15 cellular contexts compared by ENCODE assay signal in the genomic region with DNA sequence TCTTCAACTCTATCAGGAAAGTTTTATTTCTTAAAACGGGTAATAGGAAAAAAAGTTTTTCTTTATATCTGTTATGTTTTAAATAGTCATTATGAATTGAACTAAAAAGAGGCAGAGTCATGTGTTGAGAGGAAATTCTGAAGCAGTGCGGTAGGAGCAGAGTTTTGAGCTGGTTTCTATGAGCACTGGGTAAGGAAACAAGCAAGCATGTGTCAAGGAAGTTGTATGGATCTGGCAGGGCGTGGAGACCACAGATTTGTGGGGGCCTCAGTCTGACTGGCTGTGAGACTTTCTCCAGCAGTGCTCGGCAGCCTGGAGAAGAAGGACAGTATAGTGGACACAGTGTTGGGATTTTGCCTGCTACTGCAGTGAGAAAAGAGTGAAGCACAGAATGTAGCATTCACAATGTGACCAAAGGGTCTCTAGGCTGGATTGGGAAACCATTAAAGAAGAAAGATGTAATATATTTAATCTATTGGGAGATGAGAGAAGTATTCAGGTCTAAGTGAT.
"Had no signal": no experiment of that assay in that cellular context is flagged by ENCODE, and none has a peak within 500 bp of the region (broad histone marks: within the 10 kb centered on the region; RNA-seq: fewer than 3 reads in every experiment).

No MANE protein-coding gene starts in this region.

- H3K36me3 ChIP-seq: cardiac muscle cell, gastroesophageal sphincter, ovary, sigmoid colon, thyroid gland, uterus had no signal

- H3K4me1 ChIP-seq: thyroid gland, uterus had no signal

- H3K27ac ChIP-seq: cardiac muscle cell, gastroesophageal sphincter, ovary, sigmoid colon, thyroid gland, uterus had no signal

- H3K4me3 ChIP-seq: cardiac muscle cell, gastroesophageal sphincter, ovary, sigmoid colon, thyroid gland, uterus had no signal

- H3K9me3 ChIP-seq: gastroesophageal sphincter, ovary, sigmoid colon, thyroid gland, uterus had no signal

- ATAC-seq: activated CD8-positive, alpha-beta T cell treated with anti-CD3 and anti-CD28 coated beads for 36 hours; gastroesophageal sphincter; left ventricle myocardium superior had no signal

- H3K4me3 Mint-ChIP-seq: activated CD8-positive, alpha-beta T cell treated with anti-CD3 and anti-CD28 coated beads for 36 hours; nephron progenitor cell had no signal

- DNase-seq: activated CD8-positive, alpha-beta memory T cell treated with anti-CD3 and anti-CD28 coated beads, Interleukin-2, amount 50 U/mL, for 4 hours; activated CD8-positive, alpha-beta T cell treated with anti-CD3 and anti-CD28 coated beads for 36 hours; kidney; left ventricle myocardium superior; mesenchymal stem cell; nephron progenitor cell; ovary; sigmoid colon; stimulated activated CD4-positive, alpha-beta T cell treated with anti-CD3 and anti-CD28 coated beads, Interleukin-12 subunit alpha, Interleukin-12 subunit beta, amount 100 ng/mL, for 4 hours; stimulated activated CD4-positive, alpha-beta T cell treated with anti-CD3 and anti-CD28 coated beads, Interleukin-4, amount 100 ng/mL, for 4 hours; T-helper 1 cell; thyroid gland; uterus had no signal

- H3K27ac Mint-ChIP-seq: activated CD8-positive, alpha-beta T cell treated with anti-CD3 and anti-CD28 coated beads for 36 hours; nephron progenitor cell had no signal

- H3K27me3 Mint-ChIP-seq: activated CD8-positive, alpha-beta T cell treated with anti-CD3 and anti-CD28 coated beads for 36 hours had no signal
